In the genomic region with DNA sequence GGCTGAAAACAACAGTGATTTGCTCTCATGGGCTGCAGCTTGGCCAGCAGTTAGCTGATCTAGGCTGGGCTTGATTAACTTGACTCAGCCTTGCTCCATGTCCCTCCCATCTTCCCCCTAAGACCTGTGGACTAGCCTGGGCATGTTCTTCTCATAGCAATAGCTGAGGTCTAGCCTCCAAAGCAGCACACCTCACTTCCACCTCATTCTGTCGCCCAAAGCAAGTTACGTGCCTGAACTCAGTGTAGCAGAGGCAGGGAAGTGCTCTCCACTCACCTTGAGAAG, we compare ENCODE assay signal across 16 cellular contexts.
A peak's percentile ranks its signal among the peaks of the same experiment; 100 is the strongest.
DNase-seq lines count a peak whose midpoint lies in the region; ATAC-seq and TF ChIP-seq lines count a peak whose summit lies in the region.
"Had no signal": no experiment of that assay in that cellular context is flagged by ENCODE, and none has a peak within 500 bp of the region (broad histone marks: within the 10 kb centered on the region; RNA-seq: fewer than 3 reads in every experiment).

No MANE protein-coding gene starts in this region.

- no peak overlapping the region for H3K4ac ChIP-seq in H9 (ENCODE audit: low read depth, low read length)

- no peak overlapping the region for H3K4me3 ChIP-seq in astrocyte of the cerebellum (ENCODE audit: low read depth, low read length)
- no peak overlapping the region for H3K4me3 ChIP-seq in fibroblast of the aortic adventitia (ENCODE audit: low read depth, low read length)
- H3K4me3 ChIP-seq: vagina had no signal

- H3K79me2 ChIP-seq in H9 (ENCODE audit: insufficient read depth, low read length), result no peaks in the 10 kb centered on the region

- no peak overlapping the region for H3T11ph ChIP-seq in H9 (ENCODE audit: low read length)

- H3K4me3 Mint-ChIP-seq in H9 (no peak overlapping the region), progenitor cell of endocrine pancreas (ENCODE audit: low read depth) (no peak overlapping the region)
- H3K4me3 Mint-ChIP-seq: activated naive CD4-positive, alpha-beta T cell treated with anti-CD3 and anti-CD28 coated beads, Interleukin-2, amount 50 U/mL, for 24 hours; CD4-positive, CD25-positive, alpha-beta regulatory T cell; nephron had no signal

- no peaks in the 10 kb centered on the region for H4K20me1 ChIP-seq in H9 (ENCODE audit: control insufficient read depth, insufficient read depth, insufficient read length)

- no peak for ATAC-seq in HG02588 (IDR thresholded peaks at IDR 0.05; ENCODE audit: unreplicated experiment)
- ATAC-seq in GM21526 (IDR thresholded peaks at IDR 0.05; ENCODE audit: low FRiP score, unreplicated experiment), result no peak
- ATAC-seq: sciatic nerve had no signal

- no peak overlapping the region for H2BK5ac ChIP-seq in H9 (ENCODE audit: insufficient read length, low read length)

- H2BK12ac ChIP-seq in H9 (ENCODE audit: insufficient read length, low read depth, low read length), result no peak overlapping the region

- H3K79me1 ChIP-seq in H9 (ENCODE audit: insufficient read depth, low read depth, low read length, poor library complexity, severe bottlenecking), result no peaks in the 10 kb centered on the region

- no peak overlapping the region for H2BK20ac ChIP-seq in H9 (ENCODE audit: low read depth, low read length, poor library complexity, severe bottlenecking)

- H3K4me1 Mint-ChIP-seq in H9, result peaks cover 21% of the 10 kb centered on the region in 2 experiments
- H3K4me1 Mint-ChIP-seq in progenitor cell of endocrine pancreas (ENCODE audit: low read depth), result no peaks in the 10 kb centered on the region
- H3K4me1 Mint-ChIP-seq: activated naive CD4-positive, alpha-beta T cell treated with anti-CD3 and anti-CD28 coated beads, Interleukin-2, amount 50 U/mL, for 24 hours; CD4-positive, CD25-positive, alpha-beta regulatory T cell; nephron had no signal

- no peak overlapping the region for H3K4me2 ChIP-seq in H9 (ENCODE audit: insufficient read depth, insufficient read length, low read length)

- H3K9ac ChIP-seq in H9 (ENCODE audit: extremely low read depth, insufficient read length, low read length), result no peak overlapping the region

- H3K27me3 ChIP-seq in H9 (ENCODE audit: insufficient read depth, low read length), result no peaks in the 10 kb centered on the region
- H3K27me3 ChIP-seq: vagina had no signal

- no peak overlapping the region for H3K14ac ChIP-seq in H9 (ENCODE audit: insufficient read depth, low read length)

- in situ Hi-C loops in astrocyte of the cerebellum (cut with HindIII; ENCODE audit: low sequenced_read_pairs), result no loop called here

- H3K23me2 ChIP-seq in H9 (ENCODE audit: insufficient read length, low read depth, low read length, poor library complexity, severe bottlenecking), result no peaks in the 10 kb centered on the region

- peak; percentile 32 for DNase-seq in H9
- DNase-seq in astrocyte of the cerebellum (ENCODE audit: low read depth), result peak; percentile 23
- peak; percentile 81 for DNase-seq in fibroblast of the aortic adventitia (ENCODE audit: low read depth)
- DNase-seq in progenitor cell of endocrine pancreas (ENCODE audit: low spot score, unreplicated experiment), result no peak
- DNase-seq in NCI-H1417 treated with DMSO at 0.1 percent for 48 hours (lab: John Stamatoyannopoulos, UW), result no peak
- DNase-seq in GF-D8 (lab: John Stamatoyannopoulos, UW), result no peak
- DNase-seq: CD4-positive, CD25-positive, alpha-beta regulatory T cell; cortex of kidney; NCI-H2171; stimulated activated naive CD4-positive, alpha-beta T cell had no signal

- no peak overlapping the region for H2AFZ ChIP-seq in H9 (ENCODE audit: low read length)

- H3K9me3 ChIP-seq in H9 (ENCODE audit: control insufficient read depth, low read depth, low read length), result peaks cover 26% of the 10 kb centered on the region
- H3K9me3 ChIP-seq: vagina had no signal

- TF ChIP-seq CTCF in H9 (conservative IDR thresholded peaks at IDR 0.05) (no peak), astrocyte of the cerebellum (IDR thresholded peaks at IDR 0.05; ENCODE audit: low read depth, low read length, missing control alignments) (no peak), fibroblast of the aortic adventitia (IDR thresholded peaks at IDR 0.05; ENCODE audit: insufficient read depth, low read length) (no peak), progenitor cell of endocrine pancreas (IDR thresholded peaks at IDR 0.05; ENCODE audit: unreplicated experiment) (no peak)

- no peaks in the 10 kb centered on the region for H3K27me3 Mint-ChIP-seq in H9 (ENCODE audit: low read depth)
- no peaks in the 10 kb centered on the region for H3K27me3 Mint-ChIP-seq in progenitor cell of endocrine pancreas

- H3K9me3 Mint-ChIP-seq in H9 (peaks cover 44 to 45% of the 10 kb centered on the region in 2 experiments), progenitor cell of endocrine pancreas (ENCODE audit: low read depth) (peaks cover 24% of the 10 kb centered on the region)

- H3K23ac ChIP-seq in H9 (ENCODE audit: insufficient read length, low read depth, low read length), result no peak overlapping the region

- no peak overlapping the region for H4K91ac ChIP-seq in H9 (ENCODE audit: insufficient read length, low read depth, low read length)

- no CpG with 5 or more reads among the region's 2 CpGs for WGBS in H9 (ENCODE audit: extremely low coverage, insufficient read length, low lambda C conversion rate)

- H2BK15ac ChIP-seq in H9 (ENCODE audit: low read depth, low read length), result no peak overlapping the region

- peaks cover 6% of the 10 kb centered on the region; the same call in 1 of the 2 replicates for H3K4me1 ChIP-seq in H9 (ENCODE audit: insufficient read depth, low read length)

- H3K27ac Mint-ChIP-seq in H9 (peak overlapping the region in 1 of 3 experiments; percentile 50; a peak in 2 of 7 replicates), progenitor cell of endocrine pancreas (peak overlapping the region; percentile 21)
- H3K27ac Mint-ChIP-seq: activated naive CD4-positive, alpha-beta T cell treated with anti-CD3 and anti-CD28 coated beads, Interleukin-2, amount 50 U/mL, for 24 hours; CD4-positive, CD25-positive, alpha-beta regulatory T cell; nephron had no signal

- H3K18ac ChIP-seq in H9 (ENCODE audit: insufficient read length, low read depth, low read length), result no peak overlapping the region

- H3K27ac ChIP-seq in H9 (ENCODE audit: insufficient read length, low read depth, low read length), result no peak overlapping the region
- H3K27ac ChIP-seq: vagina had no signal

- H3K36me3 Mint-ChIP-seq in H9 (ENCODE audit: insufficient read depth in 1 of 3, low read depth in 3 of 3) (peaks cover 61 to 63% (median 62%) of the 10 kb centered on the region in 3 experiments), progenitor cell of endocrine pancreas (ENCODE audit: insufficient read depth) (peaks cover 53% of the 10 kb centered on the region)
- H3K36me3 Mint-ChIP-seq: activated naive CD4-positive, alpha-beta T cell treated with anti-CD3 and anti-CD28 coated beads, Interleukin-2, amount 50 U/mL, for 24 hours; CD4-positive, CD25-positive, alpha-beta regulatory T cell had no signal

- no peak overlapping the region for H2BK120ac ChIP-seq in H9 (ENCODE audit: low read depth, low read length, poor library complexity, severe bottlenecking)

- no peak overlapping the region for H4K8ac ChIP-seq in H9 (replicated peaks; ENCODE audit: insufficient read length, low read depth, low read length)

- H3K56ac ChIP-seq in H9 (ENCODE audit: insufficient read length, low read depth, low read length), result no peak overlapping the region

- H2AK5ac ChIP-seq in H9 (ENCODE audit: insufficient read length, low read length), result no peak overlapping the region

- H4K5ac ChIP-seq in H9 (ENCODE audit: insufficient read length, low read depth, low read length), result no peak overlapping the region

Comparison
In these comparisons a context has a peak if more than half of its experiments do, and no peak if none do; other contexts are left out.
1. DNase-seq: peak in H9 (single experiment), astrocyte of the cerebellum (single experiment) and fibroblast of the aortic adventitia (single experiment); none in progenitor cell of endocrine pancreas (single experiment), NCI-H1417 treated with DMSO at 0.1 percent for 48 hours (single experiment) and GF-D8 (single experiment).